Comparison of ENCODE assay signal across 27 cellular contexts in genomic region chr18:11713756-11714155, GRCh38. TPM values are rescaled to one million over a fixed set of nuclear protein-coding genes. Genes with fewer than 3 reads are reported as not detected.
DNase-seq lines count a peak whose midpoint lies in the region; ATAC-seq and TF ChIP-seq lines count a peak whose summit lies in the region.
"Had no signal": no experiment of that assay in that cellular context is flagged by ENCODE, and none has a peak within 500 bp of the region (broad histone marks: within the 10 kb centered on the region; RNA-seq: fewer than 3 reads in every experiment).

No MANE protein-coding gene starts in this region.

- WGBS in SK-N-SH (ENCODE audit: low lambda C conversion rate) = 15% methylated on average over 6 of the region's 6 CpGs
- 46 to 51% methylated on average over 5 to 6 of the region's 6 CpGs for WGBS in endodermal cell (ENCODE audit: insufficient coverage in 1 of 2, insufficient read length in 1 of 2), 2 experiments

- peak overlapping the region; percentile 93 for H3K27ac Mint-ChIP-seq in endodermal cell
- H3K27ac Mint-ChIP-seq: CD4-positive, alpha-beta memory T cell; IgD-negative memory B cell had no signal

- CTCF ChIA-PET in SK-N-SH (lab: Yijun Ruan, JAX) = interaction anchor here (1.0 kb wide), 1 partner anchor 19 kb away, joined by 3 read pairs; no protein-coding TSS in a partner anchor
- CTCF ChIA-PET in PC-9 (lab: Charles Lee) = no interaction called here

- peaks cover 22% of the 10 kb centered on the region for H3K36me3 Mint-ChIP-seq in endodermal cell (ENCODE audit: low read depth)
- H3K36me3 Mint-ChIP-seq: CD4-positive, alpha-beta memory T cell had no signal

- no peak overlapping the region for H3K9ac ChIP-seq in SK-N-SH
- H3K9ac ChIP-seq in endodermal cell (ENCODE audit: extremely low read depth, low read length, poor library complexity, severe bottlenecking) = peak overlapping the region; percentile 88
- H3K9ac ChIP-seq: BLaER1 treated with 17β-estradiol and CSF1 and Interleukin-3, amounts not matched to agents 10 nM and 100 nM; GM23248 had no signal

- POLR2A ChIA-PET in SK-N-SH (lab: Yijun Ruan, JAX) = no interaction called here
- POLR2A ChIA-PET in PC-9 (lab: Charles Lee; ENCODE audit: unreplicated experiment) = interaction anchor here (0.6 kb wide), 1 partner anchor 25 kb away, joined by 6 read pairs; no protein-coding TSS in a partner anchor

- TF ChIP-seq CTCF in SK-N-SH (IDR thresholded peaks at IDR 0.05) (no peak), PC-9 (conservative IDR thresholded peaks at IDR 0.05) (no peak), endodermal cell (conservative IDR thresholded peaks at IDR 0.05) (no peak)

- peak overlapping the region; percentile 44; the same call in 1 of the 2 replicates for H3K4me2 ChIP-seq in SK-N-SH
- 0 out of 2 replicates have a peak overlapping the region, but pooled peaks have one; percentile 15 for H3K4me2 ChIP-seq in PC-9
- H3K4me2 ChIP-seq: BLaER1 treated with 17β-estradiol and CSF1 and Interleukin-3, amounts not matched to agents 10 nM and 100 nM had no signal

- no peak overlapping the region for H3K27ac ChIP-seq in SK-N-SH (ENCODE audit: low read depth in 2 of 2, low read length in 1 of 2)
- H3K27ac ChIP-seq in PC-9 = no peak overlapping the region
- H3K27ac ChIP-seq in endodermal cell (ENCODE audit: low read depth, low read length) = peak overlapping the region; percentile 50
- H3K27ac ChIP-seq: 22Rv1; BLaER1 treated with 17β-estradiol and CSF1 and Interleukin-3, amounts not matched to agents 10 nM and 100 nM; GM23248; HL-60; SJSA1 had no signal

- no peak for TF ChIP-seq RAD21 in SK-N-SH (IDR thresholded peaks at IDR 0.05; ENCODE audit: low read length)

- H3K36me3 ChIP-seq in SK-N-SH (replicated peaks in 1 of 2; ENCODE audit: control insufficient read depth in 1 of 2, insufficient read depth in 2 of 2, low read length in 1 of 2) (no peaks in the 10 kb centered on the region), PC-9 (ENCODE audit: low read depth) (no peaks in the 10 kb centered on the region), endodermal cell (ENCODE audit: control insufficient read depth, insufficient read depth, low read length) (no peaks in the 10 kb centered on the region)
- H3K36me3 ChIP-seq: BLaER1 treated with 17β-estradiol and CSF1 and Interleukin-3, amounts not matched to agents 10 nM and 100 nM; SJSA1 had no signal

- DNase-seq in SK-N-SH (no peak), PC-9 (no peak), endodermal cell (peak; percentile 69), DMS53 treated with DMSO at 0.1 percent for 48 hours (lab: John Stamatoyannopoulos, UW; ENCODE audit: unreplicated experiment) (no peak)
- no peak for DNase-seq in stimulated activated CD4-positive, alpha-beta T cell treated with anti-CD3 and anti-CD28 coated beads, Interleukin-12 subunit alpha, Interleukin-12 subunit beta, amount 100 ng/mL, for 4 hours
- DNase-seq: Caco-2; CD4-positive, alpha-beta memory T cell; DMS 273 treated with DMSO at 0.1 percent for 48 hours; DND-41; GM23248; NCI-H1694 treated with DMSO at 0.1 percent for 48 hours; NCI-H2081 treated with DMSO at 0.1 percent for 48 hours; NCI-H446; NCI-H526; OCI-M1; SW 1271 had no signal

- H3K79me2 ChIP-seq in SK-N-SH (ENCODE audit: insufficient read depth) (no peaks in the 10 kb centered on the region), PC-9 (ENCODE audit: low read depth) (no peaks in the 10 kb centered on the region)

- H3K27me3 ChIP-seq in SK-N-SH (ENCODE audit: insufficient read depth) (peaks cover 12% of the 10 kb centered on the region; the same call in 1 of the 2 replicates), PC-9 (ENCODE audit: insufficient read depth, low read depth) (peaks cover 38% of the 10 kb centered on the region; the same call in 1 of the 2 replicates), endodermal cell (ENCODE audit: control insufficient read depth, insufficient read depth, low read length, poor library complexity, severe bottlenecking) (no peaks in the 10 kb centered on the region)
- H3K27me3 ChIP-seq: BLaER1 treated with 17β-estradiol and CSF1 and Interleukin-3, amounts not matched to agents 10 nM and 100 nM had no signal

- no peak for TF ChIP-seq EP300 in SK-N-SH (IDR thresholded peaks at IDR 0.05; ENCODE audit: borderline replicate concordance in 1 of 2, low read depth in 1 of 2, low read length in 1 of 2)

- H3K4me1 Mint-ChIP-seq in endodermal cell = peaks cover 39% of the 10 kb centered on the region
- H3K4me1 Mint-ChIP-seq: CD4-positive, alpha-beta memory T cell had no signal

- peak overlapping the region; percentile 37 for H3K4me3 Mint-ChIP-seq in endodermal cell
- H3K4me3 Mint-ChIP-seq: CD4-positive, alpha-beta memory T cell; IgD-negative memory B cell had no signal

- H4K20me1 ChIP-seq in SK-N-SH (ENCODE audit: insufficient read depth) = no peaks in the 10 kb centered on the region
- H4K20me1 ChIP-seq in PC-9 (ENCODE audit: insufficient read depth) = no peaks in the 10 kb centered on the region
- H4K20me1 ChIP-seq: BLaER1 treated with 17β-estradiol and CSF1 and Interleukin-3, amounts not matched to agents 10 nM and 100 nM had no signal

- H3K9me3 ChIP-seq in SK-N-SH = no peaks in the 10 kb centered on the region
- no peaks in the 10 kb centered on the region for H3K9me3 ChIP-seq in PC-9 (ENCODE audit: insufficient read depth, low read depth)
- peaks cover 34% of the 10 kb centered on the region for H3K9me3 ChIP-seq in endodermal cell (ENCODE audit: control insufficient read depth, low read length)
- H3K9me3 ChIP-seq: SJSA1 had no signal

- H2AFZ ChIP-seq in SK-N-SH (ENCODE audit: low read depth) (0 out of 2 replicates have a peak overlapping the region, but pooled peaks have one; percentile 9), PC-9 (no peak overlapping the region)
- H2AFZ ChIP-seq: GM23248 had no signal

- peaks cover 48% of the 10 kb centered on the region for H3K9me3 Mint-ChIP-seq in endodermal cell

- no peaks in the 10 kb centered on the region for H3K9me2 ChIP-seq in SK-N-SH
- H3K9me2 ChIP-seq in PC-9 (ENCODE audit: insufficient read depth) = no peaks in the 10 kb centered on the region

- no peaks in the 10 kb centered on the region for H3K27me3 Mint-ChIP-seq in endodermal cell (ENCODE audit: insufficient read depth)

- H3K4me1 ChIP-seq in SK-N-SH (ENCODE audit: control insufficient read depth in 1 of 2, insufficient read depth in 2 of 2, low read depth in 1 of 2, low read length in 1 of 2) = no peaks in the 10 kb centered on the region
- H3K4me1 ChIP-seq in PC-9 (replicated peaks; ENCODE audit: insufficient read depth) = no peaks in the 10 kb centered on the region
- peaks cover 11% of the 10 kb centered on the region for H3K4me1 ChIP-seq in endodermal cell (ENCODE audit: control insufficient read depth, insufficient read depth, low read length)
- H3K4me1 ChIP-seq: BLaER1 treated with 17β-estradiol and CSF1 and Interleukin-3, amounts not matched to agents 10 nM and 100 nM; Caco-2; SJSA1 had no signal

- ATAC-seq in SK-N-SH treated with all-trans-retinoic acid at 6 μM for 48 hours = no peak
- no peak for ATAC-seq in HG02678 (IDR thresholded peaks at IDR 0.05; ENCODE audit: unreplicated experiment)
- no peak for ATAC-seq in HG02870 (IDR thresholded peaks at IDR 0.05; ENCODE audit: unreplicated experiment)
- ATAC-seq: GM12878, HCT116, Right ventricle myocardium inferior had no signal

- intact Hi-C loops in PC-9 (cut with micrococcal nuclease; ENCODE audit: unreplicated experiment) = no loop called here

- peak overlapping the region in 1 of 2 experiments; percentile 17; a peak in 2 of 4 replicates for H3K4me3 ChIP-seq in SK-N-SH (ENCODE audit: low read depth in 2 of 2, low read length in 1 of 2)
- no peak overlapping the region for H3K4me3 ChIP-seq in PC-9
- peak overlapping the region; percentile 65 for H3K4me3 ChIP-seq in endodermal cell (ENCODE audit: low read length)
- H3K4me3 ChIP-seq: BLaER1 treated with 17β-estradiol and CSF1 and Interleukin-3, amounts not matched to agents 10 nM and 100 nM; GM12878; GM23248; SJSA1 had no signal

- H3F3A ChIP-seq in SK-N-SH (replicated peaks; ENCODE audit: insufficient read depth) (no peaks in the 10 kb centered on the region), PC-9 (ENCODE audit: insufficient read depth, low read depth) (no peaks in the 10 kb centered on the region)

- no TSS peak for BruUV-seq in PC-9 (replicated peaks; lab: Mats Ljungman, UMichigan)

TF ChIP-seq in SK-N-SH, 30 proteins besides CTCF, POLR2A, EP300 and RAD21 (continues in another document):
- TF ChIP-seq GATA2 (CRISPR knock-in tag; IDR thresholded peaks at IDR 0.05) = no peak
- no peak for TF ChIP-seq SMC3 (IDR thresholded peaks at IDR 0.05; ENCODE audit: low read depth, low read length)
- no peak for TF ChIP-seq JUND (IDR thresholded peaks at IDR 0.05)
- no peak for TF ChIP-seq FOXJ3 (CRISPR knock-in tag; IDR thresholded peaks at IDR 0.05)
- no peak for TF ChIP-seq USF1 (IDR thresholded peaks at IDR 0.05; ENCODE audit: borderline replicate concordance, low read depth)
- no peak for TF ChIP-seq FOSL2 (IDR thresholded peaks at IDR 0.05; ENCODE audit: borderline replicate concordance, low read depth)

TF ChIP-seq in SK-N-SH treated with all-trans-retinoic acid at 6 μM for 48 hours, 23 proteins besides CTCF, POLR2A, EP300 and RAD21 (continues in another document):
- no peak for TF ChIP-seq ESRRG (CRISPR knock-in tag; IDR thresholded peaks at IDR 0.05)
- TF ChIP-seq ZNF8 (CRISPR knock-in tag; IDR thresholded peaks at IDR 0.05) = no peak
- TF ChIP-seq CSDC2 (CRISPR knock-in tag; IDR thresholded peaks at IDR 0.05) = no peak
- no peak for TF ChIP-seq POU6F1 (CRISPR knock-in tag; IDR thresholded peaks at IDR 0.05; ENCODE audit: borderline replicate concordance, low read depth)
- no peak for TF ChIP-seq ZC3H10 (CRISPR knock-in tag; IDR thresholded peaks at IDR 0.05)

RNA-seq across cellular contexts. Expression of gene GNAL, which starts 24.7 kb away (rescaled TPM):
- polyA plus RNA-seq in SK-N-SH (2012; rRNA removed) = 0.08 and 0.13 TPM in 2 replicates
- 0.03 and 0.07 TPM in 2 replicates for polyA plus RNA-seq in SK-N-SH (2012; cell fraction: cytosol; rRNA removed)
- 0.01 and 0.06 TPM in 2 replicates for polyA plus RNA-seq in SK-N-SH (2012; cell fraction: nucleus; rRNA removed)
- total RNA-seq in PC-9 (2021) (0.98 and 3.3 TPM in 2 replicates), endodermal cell (10 to 100 TPM; 37.9 to 58.2 TPM)
- polyA plus RNA-seq in endodermal cell (2013, experiment 1 of 2) = 16.0 TPM
- polyA plus RNA-seq in endodermal cell (2013, experiment 2 of 2) = 17.5 TPM
- total RNA-seq: GM12878 had no signal
